Comparison of ENCODE assay signal across 19 cellular contexts in the genomic region with DNA sequence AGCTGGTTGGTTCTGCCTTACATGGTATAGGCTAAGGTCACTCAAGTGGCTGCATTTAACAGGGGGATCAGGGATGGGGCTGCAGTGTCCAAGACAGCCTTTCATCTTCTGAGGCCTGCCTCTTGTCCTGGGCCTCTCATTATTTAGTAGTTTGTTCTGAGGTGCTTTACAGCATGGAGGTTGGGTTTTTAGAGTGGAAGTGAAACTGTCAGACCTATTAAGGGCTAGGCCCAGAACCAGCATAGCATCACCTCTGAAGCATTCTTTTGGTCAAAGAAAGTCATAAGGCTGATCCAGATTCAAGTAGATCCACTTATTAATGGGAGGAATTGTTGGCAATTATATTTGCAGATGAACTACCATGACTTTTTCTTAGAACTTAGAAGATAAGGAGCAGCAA.
DNase-seq lines count a peak whose midpoint lies in the region; ATAC-seq lines count a peak whose summit lies in the region.
"Had no signal": no experiment of that assay in that cellular context is flagged by ENCODE, and none has a peak within 500 bp of the region (broad histone marks: within the 10 kb centered on the region; RNA-seq: fewer than 3 reads in every experiment).

No MANE protein-coding gene starts in this region.

- no peak overlapping the region for H3K4me3 Mint-ChIP-seq in memory B cell
- H3K4me3 Mint-ChIP-seq: activated naive CD8-positive, alpha-beta T cell treated with anti-CD3 and anti-CD28 coated beads, Interleukin-2, amount 50 U/mL, for 24 hours had no signal

- H3K4me1 Mint-ChIP-seq in memory B cell, result no peaks in the 10 kb centered on the region
- H3K4me1 Mint-ChIP-seq: activated naive CD8-positive, alpha-beta T cell treated with anti-CD3 and anti-CD28 coated beads, Interleukin-2, amount 50 U/mL, for 24 hours had no signal

- DNase-seq in memory B cell (ENCODE audit: low spot score in 2 of 2) (no peak), NCI-H748 treated with DMSO at 0.1 percent for 48 hours (lab: John Stamatoyannopoulos, UW) (no peak), H7 (no peak), cortex of kidney (lab: John Stamatoyannopoulos, UW) (no peak), cerebellum (ENCODE audit: low spot score) (no peak)
- DNase-seq: activated gamma-delta T cell; activated naive CD8-positive, alpha-beta T cell treated with anti-CD3 and anti-CD28 coated beads, Interleukin-2, amount 50 U/mL, for 24 hours; activated T-cell treated with anti-CD3 and anti-CD28 coated beads, Interleukin-2, amount 50 U/mL, for 1 hour; cerebellar nuclear complex; effector CD4-positive, alpha-beta T cell; heart left ventricle; mesendoderm; NCI-H1694 treated with DMSO at 0.1 percent for 48 hours; NCI-H69; stimulated activated CD8-positive, alpha-beta memory T cell treated with anti-CD3 and anti-CD28 coated beads, Interleukin-4, amount 100 ng/mL, for 48 hours; transverse colon had no signal

- no peaks in the 10 kb centered on the region for H3K36me3 Mint-ChIP-seq in memory B cell

- no peaks in the 10 kb centered on the region for H3K27me3 Mint-ChIP-seq in memory B cell

- H3K36me3 ChIP-seq in H7 (replicated peaks; ENCODE audit: control insufficient read depth, insufficient read depth, low read length), result no peaks in the 10 kb centered on the region
- H3K36me3 ChIP-seq: heart left ventricle, transverse colon had no signal

- no peaks in the 10 kb centered on the region for H3K27me3 ChIP-seq in H7 (ENCODE audit: control insufficient read depth, insufficient read depth, low read length)
- H3K27me3 ChIP-seq: heart left ventricle, transverse colon had no signal

- H3K9me3 Mint-ChIP-seq in memory B cell, result no peaks in the 10 kb centered on the region
- H3K9me3 Mint-ChIP-seq: activated naive CD8-positive, alpha-beta T cell treated with anti-CD3 and anti-CD28 coated beads, Interleukin-2, amount 50 U/mL, for 24 hours had no signal

- H3K4me3 ChIP-seq in H7 (ENCODE audit: insufficient read depth, low read depth, low read length), result no peak overlapping the region
- H3K4me3 ChIP-seq: heart left ventricle, transverse colon had no signal

- no peak overlapping the region for H3K27ac Mint-ChIP-seq in memory B cell
- H3K27ac Mint-ChIP-seq: activated naive CD8-positive, alpha-beta T cell treated with anti-CD3 and anti-CD28 coated beads, Interleukin-2, amount 50 U/mL, for 24 hours had no signal

- peak; percentile 82 for ATAC-seq in GM18868 (IDR thresholded peaks at IDR 0.05; ENCODE audit: unreplicated experiment)
- ATAC-seq in GM21619 (IDR thresholded peaks at IDR 0.05; ENCODE audit: unreplicated experiment), result peak; percentile 56
- peak; percentile 73 for ATAC-seq in HG03039 (IDR thresholded peaks at IDR 0.05; ENCODE audit: unreplicated experiment)
- ATAC-seq in memory B cell (ENCODE audit: low read depth), result peak; percentile 31
- ATAC-seq: activated naive CD8-positive, alpha-beta T cell treated with anti-CD3 and anti-CD28 coated beads, Interleukin-2, amount 50 U/mL, for 24 hours; heart left ventricle had no signal

Comparison
In these comparisons a context has a peak if more than half of its experiments do, and no peak if none do; other contexts are left out.
1. ATAC-seq: peak in every context shown above with its lines; median percentile 82 in GM18868; 73 in HG03039; 56 in GM21619; 31 in memory B cell.